In the genomic region with DNA sequence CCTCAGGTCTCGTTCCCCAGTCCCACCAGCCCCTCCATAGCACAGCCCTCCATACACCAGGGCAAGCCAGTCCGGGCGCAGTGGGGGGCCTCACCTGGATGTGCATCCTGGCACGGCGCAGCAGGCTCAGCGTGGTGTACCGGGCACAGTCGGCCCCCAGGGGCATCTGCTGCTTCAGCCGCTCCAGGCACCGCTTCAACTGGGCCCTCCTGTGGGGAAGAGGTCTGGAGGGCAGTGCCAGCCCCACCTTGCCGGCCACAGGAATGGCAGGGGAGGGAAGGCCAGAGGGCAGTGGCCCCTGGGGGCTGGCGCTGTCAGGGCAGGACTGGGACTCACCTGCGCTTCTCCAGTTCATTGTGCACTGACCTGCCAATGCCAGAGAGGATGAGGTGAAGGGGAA, we compare ENCODE assay signal across 1 cellular context.
A peak's percentile ranks its signal among the peaks of the same experiment; 100 is the strongest.
TF ChIP-seq lines count a peak whose summit lies in the region.

No MANE protein-coding gene starts in this region.

TF ChIP-seq in HepG2, 621 proteins besides CTCF, POLR2A, EP300 and RAD21:
- TF ChIP-seq AGO2 (optimal IDR thresholded peaks at IDR 0.05; ENCODE audit: low read depth, low read length) (peak; percentile 37), KMT2B (CRISPR knock-in tag; IDR thresholded peaks at IDR 0.05) (no peak)
- TF ChIP-seq, protein P1, sequence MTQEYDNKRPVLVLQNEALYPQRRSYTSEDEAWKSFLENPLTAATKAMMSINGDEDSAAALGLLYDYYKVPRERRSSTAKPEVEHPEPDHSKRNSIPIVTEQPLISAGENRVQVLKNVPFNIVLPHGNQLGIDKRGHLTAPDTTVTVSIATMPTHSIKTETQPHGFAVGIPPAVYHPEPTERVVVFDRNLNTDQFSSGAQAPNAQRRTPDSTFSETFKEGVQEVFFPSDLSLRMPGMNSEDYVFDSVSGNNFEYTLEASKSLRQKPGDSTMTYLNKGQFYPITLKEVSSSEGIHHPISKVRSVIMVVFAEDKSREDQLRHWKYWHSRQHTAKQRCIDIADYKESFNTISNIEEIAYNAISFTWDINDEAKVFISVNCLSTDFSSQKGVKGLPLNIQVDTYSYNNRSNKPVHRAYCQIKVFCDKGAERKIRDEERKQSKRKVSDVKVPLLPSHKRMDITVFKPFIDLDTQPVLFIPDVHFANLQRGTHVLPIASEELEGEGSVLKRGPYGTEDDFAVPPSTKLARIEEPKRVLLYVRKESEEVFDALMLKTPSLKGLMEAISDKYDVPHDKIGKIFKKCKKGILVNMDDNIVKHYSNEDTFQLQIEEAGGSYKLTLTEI (CRISPR knock-in tag; conservative IDR thresholded peaks at IDR 0.05) = no peak
- TF ChIP-seq, protein P2, sequence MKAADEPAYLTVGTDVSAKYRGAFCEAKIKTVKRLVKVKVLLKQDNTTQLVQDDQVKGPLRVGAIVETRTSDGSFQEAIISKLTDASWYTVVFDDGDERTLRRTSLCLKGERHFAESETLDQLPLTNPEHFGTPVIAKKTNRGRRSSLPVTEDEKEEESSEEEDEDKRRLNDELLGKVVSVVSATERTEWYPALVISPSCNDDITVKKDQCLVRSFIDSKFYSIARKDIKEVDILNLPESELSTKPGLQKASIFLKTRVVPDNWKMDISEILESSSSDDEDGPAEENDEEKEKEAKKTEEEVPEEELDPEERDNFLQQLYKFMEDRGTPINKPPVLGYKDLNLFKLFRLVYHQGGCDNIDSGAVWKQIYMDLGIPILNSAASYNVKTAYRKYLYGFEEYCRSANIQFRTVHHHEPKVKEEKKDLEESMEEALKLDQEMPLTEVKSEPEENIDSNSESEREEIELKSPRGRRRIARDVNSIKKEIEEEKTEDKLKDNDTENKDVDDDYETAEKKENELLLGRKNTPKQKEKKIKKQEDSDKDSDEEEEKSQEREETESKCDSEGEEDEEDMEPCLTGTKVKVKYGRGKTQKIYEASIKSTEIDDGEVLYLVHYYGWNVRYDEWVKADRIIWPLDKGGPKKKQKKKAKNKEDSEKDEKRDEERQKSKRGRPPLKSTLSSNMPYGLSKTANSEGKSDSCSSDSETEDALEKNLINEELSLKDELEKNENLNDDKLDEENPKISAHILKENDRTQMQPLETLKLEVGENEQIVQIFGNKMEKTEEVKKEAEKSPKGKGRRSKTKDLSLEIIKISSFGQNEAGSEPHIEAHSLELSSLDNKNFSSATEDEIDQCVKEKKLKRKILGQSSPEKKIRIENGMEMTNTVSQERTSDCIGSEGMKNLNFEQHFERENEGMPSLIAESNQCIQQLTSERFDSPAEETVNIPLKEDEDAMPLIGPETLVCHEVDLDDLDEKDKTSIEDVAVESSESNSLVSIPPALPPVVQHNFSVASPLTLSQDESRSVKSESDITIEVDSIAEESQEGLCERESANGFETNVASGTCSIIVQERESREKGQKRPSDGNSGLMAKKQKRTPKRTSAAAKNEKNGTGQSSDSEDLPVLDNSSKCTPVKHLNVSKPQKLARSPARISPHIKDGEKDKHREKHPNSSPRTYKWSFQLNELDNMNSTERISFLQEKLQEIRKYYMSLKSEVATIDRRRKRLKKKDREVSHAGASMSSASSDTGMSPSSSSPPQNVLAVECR (CRISPR knock-in tag; IDR thresholded peaks at IDR 0.05; ENCODE audit: borderline replicate concordance) = 0 out of 2 replicates have a peak, but pooled peaks have one; percentile 12
